Comparison of ENCODE assay signal across 2 cellular contexts in genomic region chr12:15157200-15157599, GRCh38.
A peak's percentile ranks its signal among the peaks of the same experiment; 100 is the strongest.
TF ChIP-seq lines count a peak whose summit lies in the region.

No MANE protein-coding gene starts in this region.

TF ChIP-seq in K562, 482 proteins besides CTCF, POLR2A, EP300 and RAD21:
- TF ChIP-seq, protein P1, sequence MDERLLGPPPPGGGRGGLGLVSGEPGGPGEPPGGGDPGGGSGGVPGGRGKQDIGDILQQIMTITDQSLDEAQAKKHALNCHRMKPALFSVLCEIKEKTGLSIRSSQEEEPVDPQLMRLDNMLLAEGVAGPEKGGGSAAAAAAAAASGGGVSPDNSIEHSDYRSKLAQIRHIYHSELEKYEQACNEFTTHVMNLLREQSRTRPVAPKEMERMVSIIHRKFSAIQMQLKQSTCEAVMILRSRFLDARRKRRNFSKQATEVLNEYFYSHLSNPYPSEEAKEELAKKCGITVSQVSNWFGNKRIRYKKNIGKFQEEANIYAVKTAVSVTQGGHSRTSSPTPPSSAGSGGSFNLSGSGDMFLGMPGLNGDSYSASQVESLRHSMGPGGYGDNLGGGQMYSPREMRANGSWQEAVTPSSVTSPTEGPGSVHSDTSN (CRISPR knock-in tag; IDR thresholded peaks at IDR 0.05; ENCODE audit: low read depth): no peak
- TF ChIP-seq, protein P1 (tag; conservative IDR thresholded peaks at IDR 0.05; ENCODE audit: low read depth): 0 out of 2 replicates have a peak, but pooled peaks have one; percentile 50
- TF ChIP-seq IRF9 (tag; IDR thresholded peaks at IDR 0.05): no peak

TF ChIP-seq in WTC11, 78 proteins besides CTCF, POLR2A, EP300 and RAD21 (continued from another document):
- no peak for TF ChIP-seq AFF4 (CRISPR knock-in tag; IDR thresholded peaks at IDR 0.05; ENCODE audit: borderline replicate concordance)
- no peak for TF ChIP-seq OVOL2 (CRISPR knock-in tag; IDR thresholded peaks at IDR 0.05; ENCODE audit: borderline replicate concordance)
- no peak for TF ChIP-seq TEAD1 (CRISPR knock-in tag; IDR thresholded peaks at IDR 0.05)
- TF ChIP-seq, protein P2, sequence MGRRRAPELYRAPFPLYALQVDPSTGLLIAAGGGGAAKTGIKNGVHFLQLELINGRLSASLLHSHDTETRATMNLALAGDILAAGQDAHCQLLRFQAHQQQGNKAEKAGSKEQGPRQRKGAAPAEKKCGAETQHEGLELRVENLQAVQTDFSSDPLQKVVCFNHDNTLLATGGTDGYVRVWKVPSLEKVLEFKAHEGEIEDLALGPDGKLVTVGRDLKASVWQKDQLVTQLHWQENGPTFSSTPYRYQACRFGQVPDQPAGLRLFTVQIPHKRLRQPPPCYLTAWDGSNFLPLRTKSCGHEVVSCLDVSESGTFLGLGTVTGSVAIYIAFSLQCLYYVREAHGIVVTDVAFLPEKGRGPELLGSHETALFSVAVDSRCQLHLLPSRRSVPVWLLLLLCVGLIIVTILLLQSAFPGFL (CRISPR knock-in tag; IDR thresholded peaks at IDR 0.05; ENCODE audit: borderline replicate concordance): no peak
- TF ChIP-seq JAZF1 (CRISPR knock-in tag; IDR thresholded peaks at IDR 0.05): no peak
- no peak for TF ChIP-seq FOXJ3 (CRISPR knock-in tag; IDR thresholded peaks at IDR 0.05; ENCODE audit: borderline replicate concordance)
